26 cellular contexts compared by ENCODE assay signal in genomic region chr1:22313321-22313720, GRCh38.
"Had no signal": no experiment of that assay in that cellular context is flagged by ENCODE, and none has a peak within 500 bp of the region (broad histone marks: within the 10 kb centered on the region; RNA-seq: fewer than 3 reads in every experiment).

No MANE protein-coding gene starts in this region.

- H3K9me3 ChIP-seq: esophagus squamous epithelium, lower lobe of right lung, prostate gland, testis, tibial artery had no signal

- H3K4me1 Mint-ChIP-seq: stimulated activated memory B cell treated with anti-CD40 and anti-IgM and Interleukin-4, amounts not matched to agents 10 μg/mL and 1 μg/mL and 100 μg/mL, for 72 hours had no signal

- H3K36me3 ChIP-seq: esophagus squamous epithelium, lower lobe of right lung, prostate gland, spleen, tibial artery had no signal

- FAIRE-seq: endometrium, urothelium cell line had no signal

- ATAC-seq: effector memory CD8-positive, alpha-beta T cell; left colon; left ventricle myocardium superior; lower lobe of right lung; natural killer cell treated with Interleukin-12 subunit alpha and Interleukin-12 subunit beta and Interleukin-15 and Interleukin-18, amount 100 ng/mL, for 72 hours; right cardiac atrium; stimulated activated memory B cell treated with anti-CD40 and anti-IgM and Interleukin-4, amounts not matched to agents 10 μg/mL and 1 μg/mL and 100 μg/mL, for 72 hours; stimulated activated naive CD8-positive, alpha-beta T cell treated with anti-CD3 and anti-CD28 coated beads, Interleukin-15, Interleukin-2, amounts not matched to agents 100 U/mL and 50 U/mL, for 24 hours had no signal

- H3K9me3 Mint-ChIP-seq: effector memory CD8-positive, alpha-beta T cell; natural killer cell treated with Interleukin-12 subunit alpha and Interleukin-12 subunit beta and Interleukin-15 and Interleukin-18, amount 100 ng/mL, for 72 hours; neural crest cell had no signal

- H3K4me3 ChIP-seq: coronary artery, esophagus squamous epithelium, lower lobe of right lung, prostate gland, skin epidermis, spleen, testis, tibial artery had no signal

- DNase-seq: dermis blood vessel endothelial cell; effector memory CD8-positive, alpha-beta T cell; erythroblast; esophagus squamous epithelium; foreskin melanocyte; kidney glomerular epithelial cell; left colon; left ventricle myocardium superior; lower lobe of right lung; right cardiac atrium; spleen; stimulated activated CD4-positive, alpha-beta T cell treated with anti-CD3 and anti-CD28 coated beads, Interleukin-4, amount 100 ng/mL, for 4 hours; stimulated activated naive CD8-positive, alpha-beta T cell treated with anti-CD3 and anti-CD28 coated beads, Interleukin-15, Interleukin-2, amounts not matched to agents 100 U/mL and 50 U/mL, for 24 hours; substantia nigra; testis; tibial artery had no signal

- H3K27me3 ChIP-seq: testis had no signal

- H3K27ac Mint-ChIP-seq: effector memory CD8-positive, alpha-beta T cell; natural killer cell treated with Interleukin-12 subunit alpha and Interleukin-12 subunit beta and Interleukin-15 and Interleukin-18, amount 100 ng/mL, for 72 hours; stimulated activated memory B cell treated with anti-CD40 and anti-IgM and Interleukin-4, amounts not matched to agents 10 μg/mL and 1 μg/mL and 100 μg/mL, for 72 hours; type B pancreatic cell had no signal

- H3K4me3 Mint-ChIP-seq: effector memory CD8-positive, alpha-beta T cell; natural killer cell treated with Interleukin-12 subunit alpha and Interleukin-12 subunit beta and Interleukin-15 and Interleukin-18, amount 100 ng/mL, for 72 hours; neural crest cell; stimulated activated memory B cell treated with anti-CD40 and anti-IgM and Interleukin-4, amounts not matched to agents 10 μg/mL and 1 μg/mL and 100 μg/mL, for 72 hours; type B pancreatic cell had no signal

- H2AFZ ChIP-seq: parathyroid adenoma had no signal

- H3K36me3 Mint-ChIP-seq: natural killer cell treated with Interleukin-12 subunit alpha and Interleukin-12 subunit beta and Interleukin-15 and Interleukin-18, amount 100 ng/mL, for 72 hours; stimulated activated memory B cell treated with anti-CD40 and anti-IgM and Interleukin-4, amounts not matched to agents 10 μg/mL and 1 μg/mL and 100 μg/mL, for 72 hours; type B pancreatic cell had no signal

- H3K9ac ChIP-seq: parathyroid adenoma had no signal

- H3K4me1 ChIP-seq: esophagus squamous epithelium, lower lobe of right lung, parathyroid adenoma, prostate gland, spleen, testis, tibial artery had no signal

- H3K27ac ChIP-seq: coronary artery, esophagus squamous epithelium, lower lobe of right lung, parathyroid adenoma, prostate gland, skin epidermis, spleen, testis, tibial artery had no signal
